18 cellular contexts compared by ENCODE assay signal in the genomic region with DNA sequence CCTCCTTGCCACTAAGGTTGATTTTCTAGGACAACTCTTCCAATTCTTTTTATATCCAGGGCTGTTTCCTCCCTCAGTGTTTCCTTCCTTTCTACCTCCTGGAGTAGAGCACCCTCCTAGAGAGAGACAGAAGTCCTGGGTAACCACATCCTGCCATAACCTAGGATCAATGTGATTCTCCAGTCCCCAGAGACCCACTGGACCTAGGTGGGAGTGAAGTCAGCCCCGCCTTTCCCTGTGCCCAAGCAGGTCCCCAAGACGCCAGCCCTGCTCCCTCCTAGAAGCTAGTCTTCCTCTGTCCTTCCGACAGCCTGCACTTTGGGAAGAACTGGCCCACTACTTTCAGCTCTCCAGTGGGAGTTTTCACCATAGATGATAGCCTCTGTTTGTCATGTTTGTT.
"Had no signal": no experiment of that assay in that cellular context is flagged by ENCODE, and none has a peak within 500 bp of the region (broad histone marks: within the 10 kb centered on the region; RNA-seq: fewer than 3 reads in every experiment).

No MANE protein-coding gene starts in this region.

- H3K27me3 ChIP-seq: ascending aorta, pancreas, right lobe of liver had no signal

- H3K27ac ChIP-seq: ascending aorta, neutrophil, pancreas, right lobe of liver, thoracic aorta had no signal

- H3K4me1 ChIP-seq: ascending aorta, right lobe of liver had no signal

- H3K9me3 Mint-ChIP-seq: activated CD4-positive, alpha-beta memory T cell treated with anti-CD3 and anti-CD28 coated beads for 36 hours had no signal

- H3K4me3 Mint-ChIP-seq: activated CD4-positive, alpha-beta memory T cell treated with anti-CD3 and anti-CD28 coated beads for 36 hours; naive thymus-derived CD4-positive, alpha-beta T cell; stimulated activated naive B cell treated with anti-CD40 and anti-IgM and Interleukin-4, amounts not matched to agents 10 μg/mL and 1 μg/mL and 100 μg/mL, for 72 hours; T-helper 17 cell had no signal

- DNase-seq: activated CD4-positive, alpha-beta memory T cell treated with anti-CD3 and anti-CD28 coated beads for 36 hours; activated naive CD4-positive, alpha-beta T cell; activated T-cell treated with anti-CD3 and anti-CD28 coated beads for 4 hours; cortex of kidney; hypothalamus; kidney; naive thymus-derived CD4-positive, alpha-beta T cell; pancreas; right lobe of liver; stimulated activated CD4-positive, alpha-beta T cell treated with anti-CD3 and anti-CD28 coated beads, Interleukin-4, amount 100 ng/mL, for 24 hours; stimulated activated naive B cell treated with anti-CD40 and anti-IgM and Interleukin-4, amounts not matched to agents 10 μg/mL and 1 μg/mL and 100 μg/mL, for 72 hours; T-helper 17 cell had no signal

- H3K27me3 Mint-ChIP-seq: activated CD4-positive, alpha-beta memory T cell treated with anti-CD3 and anti-CD28 coated beads for 36 hours; naive thymus-derived CD4-positive, alpha-beta T cell; stimulated activated naive B cell treated with anti-CD40 and anti-IgM and Interleukin-4, amounts not matched to agents 10 μg/mL and 1 μg/mL and 100 μg/mL, for 72 hours; T-helper 17 cell had no signal

- H3K4me3 ChIP-seq: ascending aorta, lung, pancreas, right lobe of liver, smooth muscle cell, thoracic aorta had no signal

- H3K9me3 ChIP-seq: ascending aorta, neutrophil, pancreas, right lobe of liver, thoracic aorta had no signal

- H3K4me2 ChIP-seq: smooth muscle cell had no signal

- H3K36me3 ChIP-seq: ascending aorta, neutrophil, pancreas, right lobe of liver, thoracic aorta had no signal

- ATAC-seq: left lobe of liver; naive thymus-derived CD4-positive, alpha-beta T cell; pancreas; right lobe of liver; stimulated activated naive B cell treated with anti-CD40 and anti-IgM and Interleukin-4, amounts not matched to agents 10 μg/mL and 1 μg/mL and 100 μg/mL, for 72 hours; T-helper 17 cell had no signal

- H3K27ac Mint-ChIP-seq: activated CD4-positive, alpha-beta memory T cell treated with anti-CD3 and anti-CD28 coated beads for 36 hours; T-helper 17 cell had no signal
